In the genomic region with DNA sequence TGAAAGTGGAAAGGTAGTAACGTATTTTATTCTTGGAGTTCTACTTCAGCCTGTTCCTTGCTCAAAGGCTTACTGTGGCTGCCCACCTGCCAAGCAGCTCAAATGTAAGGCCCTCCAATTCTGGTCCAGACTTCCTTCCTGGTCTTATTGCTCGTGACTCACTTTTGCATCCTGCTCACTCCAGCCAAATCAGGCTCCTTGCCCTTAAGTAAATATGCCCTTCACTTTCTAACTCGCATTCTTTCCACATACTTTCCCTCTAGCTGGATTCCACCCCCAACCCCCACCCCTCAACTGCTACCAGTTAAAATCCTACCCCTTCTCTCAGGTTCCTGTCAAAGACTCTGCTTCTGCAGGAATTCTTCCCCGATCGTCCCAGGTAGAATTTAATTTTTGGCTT, we compare ENCODE assay signal across 1 cellular context.
TF ChIP-seq lines count a peak whose summit lies in the region.

No MANE protein-coding gene starts in this region.

TF ChIP-seq in GM23338, 12 proteins besides CTCF, POLR2A, EP300 and RAD21:
- TF ChIP-seq ZNF462 (CRISPR knock-in tag; IDR thresholded peaks at IDR 0.05) (no peak), ZNF114 (CRISPR knock-in tag; IDR thresholded peaks at IDR 0.05) (no peak), POLR2AphosphoS5 (IDR thresholded peaks at IDR 0.05; ENCODE audit: low read depth) (no peak), STAT1 (IDR thresholded peaks at IDR 0.05; ENCODE audit: unreplicated experiment) (no peak), EZH2phosphoT487 (IDR thresholded peaks at IDR 0.05; ENCODE audit: unreplicated experiment) (no peak), EZH2 (IDR thresholded peaks at IDR 0.05; ENCODE audit: low read depth, unreplicated experiment) (no peak), ZNF331 (CRISPR knock-in tag; IDR thresholded peaks at IDR 0.05; ENCODE audit: low read depth) (no peak), JUNB (IDR thresholded peaks at IDR 0.05; ENCODE audit: unreplicated experiment) (no peak), CREB1 (CRISPR knock-in tag; IDR thresholded peaks at IDR 0.05; ENCODE audit: low read depth) (no peak), NANOG (IDR thresholded peaks at IDR 0.05; ENCODE audit: borderline replicate concordance) (no peak)
- TF ChIP-seq, protein P1, sequence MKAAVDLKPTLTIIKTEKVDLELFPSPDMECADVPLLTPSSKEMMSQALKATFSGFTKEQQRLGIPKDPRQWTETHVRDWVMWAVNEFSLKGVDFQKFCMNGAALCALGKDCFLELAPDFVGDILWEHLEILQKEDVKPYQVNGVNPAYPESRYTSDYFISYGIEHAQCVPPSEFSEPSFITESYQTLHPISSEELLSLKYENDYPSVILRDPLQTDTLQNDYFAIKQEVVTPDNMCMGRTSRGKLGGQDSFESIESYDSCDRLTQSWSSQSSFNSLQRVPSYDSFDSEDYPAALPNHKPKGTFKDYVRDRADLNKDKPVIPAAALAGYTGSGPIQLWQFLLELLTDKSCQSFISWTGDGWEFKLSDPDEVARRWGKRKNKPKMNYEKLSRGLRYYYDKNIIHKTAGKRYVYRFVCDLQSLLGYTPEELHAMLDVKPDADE (IDR thresholded peaks at IDR 0.05), result no peak
- TF ChIP-seq, protein P2, sequence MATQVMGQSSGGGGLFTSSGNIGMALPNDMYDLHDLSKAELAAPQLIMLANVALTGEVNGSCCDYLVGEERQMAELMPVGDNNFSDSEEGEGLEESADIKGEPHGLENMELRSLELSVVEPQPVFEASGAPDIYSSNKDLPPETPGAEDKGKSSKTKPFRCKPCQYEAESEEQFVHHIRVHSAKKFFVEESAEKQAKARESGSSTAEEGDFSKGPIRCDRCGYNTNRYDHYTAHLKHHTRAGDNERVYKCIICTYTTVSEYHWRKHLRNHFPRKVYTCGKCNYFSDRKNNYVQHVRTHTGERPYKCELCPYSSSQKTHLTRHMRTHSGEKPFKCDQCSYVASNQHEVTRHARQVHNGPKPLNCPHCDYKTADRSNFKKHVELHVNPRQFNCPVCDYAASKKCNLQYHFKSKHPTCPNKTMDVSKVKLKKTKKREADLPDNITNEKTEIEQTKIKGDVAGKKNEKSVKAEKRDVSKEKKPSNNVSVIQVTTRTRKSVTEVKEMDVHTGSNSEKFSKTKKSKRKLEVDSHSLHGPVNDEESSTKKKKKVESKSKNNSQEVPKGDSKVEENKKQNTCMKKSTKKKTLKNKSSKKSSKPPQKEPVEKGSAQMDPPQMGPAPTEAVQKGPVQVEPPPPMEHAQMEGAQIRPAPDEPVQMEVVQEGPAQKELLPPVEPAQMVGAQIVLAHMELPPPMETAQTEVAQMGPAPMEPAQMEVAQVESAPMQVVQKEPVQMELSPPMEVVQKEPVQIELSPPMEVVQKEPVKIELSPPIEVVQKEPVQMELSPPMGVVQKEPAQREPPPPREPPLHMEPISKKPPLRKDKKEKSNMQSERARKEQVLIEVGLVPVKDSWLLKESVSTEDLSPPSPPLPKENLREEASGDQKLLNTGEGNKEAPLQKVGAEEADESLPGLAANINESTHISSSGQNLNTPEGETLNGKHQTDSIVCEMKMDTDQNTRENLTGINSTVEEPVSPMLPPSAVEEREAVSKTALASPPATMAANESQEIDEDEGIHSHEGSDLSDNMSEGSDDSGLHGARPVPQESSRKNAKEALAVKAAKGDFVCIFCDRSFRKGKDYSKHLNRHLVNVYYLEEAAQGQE (IDR thresholded peaks at IDR 0.05; ENCODE audit: unreplicated experiment), result no peak
